1 cellular context compared by ENCODE assay signal in the genomic region with DNA sequence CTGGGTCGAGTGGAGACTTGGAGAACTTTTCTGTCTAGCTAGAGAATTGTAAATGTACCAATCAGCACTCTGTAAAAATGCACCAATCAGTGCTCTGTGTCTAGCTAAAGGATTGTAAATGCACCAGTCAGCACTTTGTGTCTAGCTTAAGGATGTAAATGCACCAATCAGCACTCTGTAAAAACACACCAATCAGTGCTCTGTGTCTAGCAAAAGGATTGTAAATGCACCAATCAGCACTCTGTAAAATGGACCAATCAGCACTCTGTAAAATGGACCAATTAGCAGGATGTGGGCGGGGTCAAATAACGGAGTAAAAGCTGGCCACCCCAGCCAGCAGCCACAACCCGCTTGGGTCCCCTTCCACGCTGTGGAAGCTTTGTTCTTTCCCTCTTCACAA.
TF ChIP-seq lines count a peak whose summit lies in the region.

No MANE protein-coding gene starts in this region.

TF ChIP-seq in K562, 482 proteins besides CTCF, POLR2A, EP300 and RAD21:
- TF ChIP-seq ZBTB11 (CRISPR knock-in tag; IDR thresholded peaks at IDR 0.05) (peak in 1 of 3 experiments; percentile 59; a peak in 2 of 6 replicates), FOS (IDR thresholded peaks at IDR 0.05; ENCODE audit: extremely low read depth, insufficient read length) (peak; percentile 4), MAFK (IDR thresholded peaks at IDR 0.05; ENCODE audit: low read length) (0 out of 2 replicates have a peak, but pooled peaks have one; percentile 39), MAFF (IDR thresholded peaks at IDR 0.05; ENCODE audit: low read length) (peak; percentile 30; the same call in 1 of the 2 replicates), CC2D1A (IDR thresholded peaks at IDR 0.05) (peak; percentile 48; the same call in 1 of the 2 replicates), MAFG (tag; conservative IDR thresholded peaks at IDR 0.05) (peak; percentile 70), RBM25 (IDR thresholded peaks at IDR 0.05; ENCODE audit: low read depth, low read length, severe bottlenecking) (peak; percentile 35), NFYB (IDR thresholded peaks at IDR 0.05; ENCODE audit: extremely low read depth, insufficient read length) (peak; percentile 65), ZNF316 (IDR thresholded peaks at IDR 0.05) (peak; percentile 87), C11orf30 (IDR thresholded peaks at IDR 0.05; ENCODE audit: low read depth) (peak; percentile 70), MBD2 (IDR thresholded peaks at IDR 0.05; ENCODE audit: borderline replicate concordance, low read depth) (peak; percentile 34; the same call in 1 of the 2 replicates), ASH1L (IDR thresholded peaks at IDR 0.05; ENCODE audit: borderline replicate concordance, low read depth, partially characterized antibody) (peak; percentile 68)
